Comparison of ENCODE assay signal across 8 cellular contexts in the genomic region with DNA sequence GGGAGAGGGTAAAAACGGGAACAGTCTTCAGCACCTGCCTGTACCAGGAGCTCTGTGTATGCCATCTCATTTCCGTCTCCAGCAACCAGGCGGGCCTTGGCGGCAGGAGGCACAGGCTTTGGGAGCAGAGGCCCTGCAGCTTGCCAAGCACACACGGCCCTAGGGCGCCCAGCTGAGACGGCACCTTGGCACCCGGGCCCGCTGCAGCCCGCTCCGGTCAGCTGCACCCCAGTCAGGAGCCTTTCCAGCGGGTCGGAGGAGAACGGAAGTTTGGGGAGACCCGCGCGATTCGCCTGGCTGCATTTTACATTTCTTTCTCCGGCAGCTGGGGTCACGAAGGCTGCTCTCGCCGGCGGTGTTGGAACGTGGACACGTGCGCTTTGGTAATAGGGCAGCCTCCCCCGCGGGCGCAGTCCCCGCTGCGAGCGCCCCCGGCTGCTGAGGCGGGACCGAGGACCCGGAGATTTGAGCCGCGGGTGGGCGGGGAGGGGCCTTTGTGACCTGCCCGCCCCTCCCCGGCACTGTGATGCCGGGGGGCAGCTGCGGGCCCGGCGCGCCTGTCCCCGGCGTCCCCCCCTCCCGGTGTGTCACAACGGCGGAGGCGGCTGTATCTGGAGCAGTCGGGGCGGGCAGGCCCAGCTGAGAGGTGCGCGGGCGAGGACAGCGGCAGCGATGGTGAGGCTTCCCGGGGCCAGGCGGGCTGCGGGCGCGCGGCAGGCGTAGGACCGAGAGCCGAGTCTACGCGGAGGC. TPM values are rescaled to one million over a fixed set of nuclear protein-coding genes. Genes with fewer than 3 reads are reported as not detected.
DNase-seq lines count a peak whose midpoint lies in the region; ATAC-seq and TF ChIP-seq lines count a peak whose summit lies in the region.

Gene TUBA8, plus strand, starts transcription at position 616 of the 750 bp plus-strand sequence. Its CDS starts 57 bp downstream, at position 673.

- no peak within 1 kb of the TSS for H3K9ac ChIP-seq in PC-3 (ENCODE audit: low read length)

- TF ChIP-seq POLR2A in sigmoid colon (IDR thresholded peaks at IDR 0.05): no peak

- no peaks in the 10 kb centered on the region for H3K9me3 ChIP-seq in Caco-2
- no peaks in the 10 kb centered on the region for H3K9me3 ChIP-seq in PC-3 (ENCODE audit: low read length)
- H3K9me3 ChIP-seq in iPS DF 6.9 (ENCODE audit: control insufficient read depth, insufficient read depth, low read length): no peaks in the 10 kb centered on the region; the same call in none of the 2 replicates
- H3K9me3 ChIP-seq in sigmoid colon: no peaks in the 10 kb centered on the region

- H3K36me3 Mint-ChIP-seq in Caco-2 (ENCODE audit: insufficient read depth, unreplicated experiment): no peaks in the 10 kb centered on the region

- H3K4me1 Mint-ChIP-seq in Caco-2 (ENCODE audit: low read depth, unreplicated experiment): no peaks in the 10 kb centered on the region

- BruUV-seq in Caco-2 (replicated peaks; lab: Mats Ljungman, UMichigan) (no TSS peak), PC-3 (replicated peaks; lab: Mats Ljungman, UMichigan) (no TSS peak)

- WGBS in iPS DF 6.9 (ENCODE audit: insufficient coverage, insufficient read length): no CpG with 5 or more reads among the region's 70 CpGs
- 1% methylated on average over 70 of the region's 70 CpGs for WGBS in sigmoid colon, 2 donors

- no peaks in the 10 kb centered on the region for H3K79me2 ChIP-seq in PC-3 (ENCODE audit: low read length)

- no peaks in the 10 kb centered on the region for H3K9me3 Mint-ChIP-seq in Caco-2 (ENCODE audit: unreplicated experiment)

- peak in 1 of 2 experiments; percentile 49 for DNase-seq in Caco-2
- no peak for DNase-seq in HFF-Myc (ENCODE audit: extremely low read depth, low read depth)
- DNase-seq in PC-3: peak; percentile 27
- peak; percentile 66 for DNase-seq in astrocyte of the hippocampus (ENCODE audit: low read depth, low spot score)
- DNase-seq in iPS DF 6.9 (ENCODE audit: low read depth, low spot score): no peak
- DNase-seq in sigmoid colon: no peak
- DNase-seq in OCI-M2 (lab: John Stamatoyannopoulos, UW; ENCODE audit: unreplicated experiment): no peak

- POLR2A ChIA-PET in Caco-2 (lab: Charles Lee) (no interaction called here), PC-3 (lab: Charles Lee; ENCODE audit: unreplicated experiment) (interaction anchor here (0.6 kb wide), 1 partner anchor 123 kb away, joined by 3 read pairs; no protein-coding TSS in a partner anchor)

- H3K4me2 ChIP-seq in PC-3 (ENCODE audit: low read length): peak within 1 kb of the TSS; percentile 91

- H3K27me3 ChIP-seq in Caco-2 (replicated peaks; ENCODE audit: control insufficient read depth, insufficient read depth, low read length) (no peaks in the 10 kb centered on the region), PC-3 (ENCODE audit: low read length) (no peaks in the 10 kb centered on the region), iPS DF 6.9 (ENCODE audit: control insufficient read depth, insufficient read depth, low read length) (peaks cover 17% of the 10 kb centered on the region), sigmoid colon (peaks cover 5 to 37% (median 10%) of the 10 kb centered on the region in 3 donors)

- H3K4me1 ChIP-seq in Caco-2 (no peaks in the 10 kb centered on the region), PC-3 (ENCODE audit: insufficient read depth, low read length) (no peaks in the 10 kb centered on the region), iPS DF 6.9 (ENCODE audit: control insufficient read depth, insufficient read depth, low read length) (no peaks in the 10 kb centered on the region; the same call in 1 of the 2 replicates), sigmoid colon (peaks cover 0 to 19% (median 16%) of the 10 kb centered on the region in 4 donors)

- intact Hi-C loops in Caco-2 (cut with micrococcal nuclease; ENCODE audit: unreplicated experiment) (no loop called here), PC-3 (cut with micrococcal nuclease) (no loop called here), sigmoid colon (cut with DNase I) (no loop called here)

- H2AFZ ChIP-seq in PC-3 (ENCODE audit: low read length): peak within 1 kb of the TSS; percentile 76; the same call in 1 of the 2 replicates

- H3F3A ChIP-seq in PC-3 (ENCODE audit: low read length, unreplicated experiment): no peaks in the 10 kb centered on the region

- H3K36me3 ChIP-seq in Caco-2 (ENCODE audit: control insufficient read depth, insufficient read depth, low read length) (no peaks in the 10 kb centered on the region), PC-3 (ENCODE audit: low read depth, low read length) (no peaks in the 10 kb centered on the region), iPS DF 6.9 (ENCODE audit: control insufficient read depth, insufficient read depth, low read length) (no peaks in the 10 kb centered on the region), sigmoid colon (no peaks in the 10 kb centered on the region)

- H3K4me3 ChIP-seq in Caco-2 (ENCODE audit: low read depth, low read length) (peak within 1 kb of the TSS; percentile 39), HFF-Myc (replicated peaks; ENCODE audit: low read depth, low read length) (peak within 1 kb of the TSS; percentile 24), PC-3 (ENCODE audit: low read length) (peak within 1 kb of the TSS; percentile 63), iPS DF 6.9 (ENCODE audit: low read length) (peak within 1 kb of the TSS; percentile 38), sigmoid colon (peak within 1 kb of the TSS; percentile 30 to 55 (median 47))

- H3K4me3 Mint-ChIP-seq in Caco-2 (ENCODE audit: unreplicated experiment): peak within 1 kb of the TSS; percentile 62

- no peaks in the 10 kb centered on the region for H3K9me2 ChIP-seq in PC-3 (replicated peaks; ENCODE audit: low read length)

- no peak for TF ChIP-seq CTCF in Caco-2 (IDR thresholded peaks at IDR 0.05; ENCODE audit: insufficient read depth in 1 of 2, low read depth in 1 of 2, low read length in 1 of 2, severe bottlenecking in 1 of 2, unreplicated experiment in 1 of 2)
- no peak for TF ChIP-seq CTCF in HFF-Myc (IDR thresholded peaks at IDR 0.05; ENCODE audit: low read depth, low read length, missing control alignments)
- TF ChIP-seq CTCF in PC-3 (conservative IDR thresholded peaks at IDR 0.05; ENCODE audit: low read depth, low read length): no peak
- no peak for TF ChIP-seq CTCF in sigmoid colon (IDR thresholded peaks at IDR 0.05)

- H3K27me3 Mint-ChIP-seq in Caco-2 (ENCODE audit: insufficient read depth, unreplicated experiment): peaks cover 5% of the 10 kb centered on the region

- CTCF ChIA-PET in Caco-2 (lab: Charles Lee) (no interaction called here), PC-3 (lab: Charles Lee) (no interaction called here)

- H4K20me1 ChIP-seq in PC-3 (ENCODE audit: low read length): no peaks in the 10 kb centered on the region

- no peak within 1 kb of the TSS for H3K27ac Mint-ChIP-seq in Caco-2 (ENCODE audit: unreplicated experiment)

- no peak for TF ChIP-seq EP300 in sigmoid colon (IDR thresholded peaks at IDR 0.05)

- H3K27ac ChIP-seq in PC-3 (ENCODE audit: low read length) (no peak within 1 kb of the TSS), iPS DF 6.9 (ENCODE audit: low read length) (no peak within 1 kb of the TSS), sigmoid colon (peak within 1 kb of the TSS in 1 of 4 donors; percentile 75)

- ATAC-seq in PC-3 (peak; percentile 83), GM19397 (IDR thresholded peaks at IDR 0.05; ENCODE audit: unreplicated experiment) (no peak)

RNA-seq across cellular contexts. Expression of gene TUBA8, which starts in this region (rescaled TPM):
- 0.56 and 0.73 TPM in 2 replicates for total RNA-seq in Caco-2 (2022)
- 1.6 and 1.9 TPM in 2 replicates for total RNA-seq in PC-3 (2014; rRNA removed)
- 1 to 10 TPM in 2 of 4 donors, under 1 TPM in 2; 0.81 to 1.1 (median 1.0) TPM for total RNA-seq in sigmoid colon
- polyA plus RNA-seq in sigmoid colon: 1 to 10 TPM in 2 of 3 donors, under 1 TPM in 1; 0.92 to 3.3 (median 3.0) TPM

Comparison
In these comparisons a context has a peak if more than half of its experiments do, and no peak if none do; other contexts are left out.
1. DNase-seq: peak in PC-3 (single experiment) and astrocyte of the hippocampus (single experiment); none in HFF-Myc (single experiment), iPS DF 6.9 (single experiment), sigmoid colon (single experiment) and OCI-M2 (single experiment).
2. Peak in every context shown above with its lines, with median percentiles within 50 percentile points of each other: H3K4me3 ChIP-seq.